Comparison of ENCODE assay signal across 10 cellular contexts in the genomic region with DNA sequence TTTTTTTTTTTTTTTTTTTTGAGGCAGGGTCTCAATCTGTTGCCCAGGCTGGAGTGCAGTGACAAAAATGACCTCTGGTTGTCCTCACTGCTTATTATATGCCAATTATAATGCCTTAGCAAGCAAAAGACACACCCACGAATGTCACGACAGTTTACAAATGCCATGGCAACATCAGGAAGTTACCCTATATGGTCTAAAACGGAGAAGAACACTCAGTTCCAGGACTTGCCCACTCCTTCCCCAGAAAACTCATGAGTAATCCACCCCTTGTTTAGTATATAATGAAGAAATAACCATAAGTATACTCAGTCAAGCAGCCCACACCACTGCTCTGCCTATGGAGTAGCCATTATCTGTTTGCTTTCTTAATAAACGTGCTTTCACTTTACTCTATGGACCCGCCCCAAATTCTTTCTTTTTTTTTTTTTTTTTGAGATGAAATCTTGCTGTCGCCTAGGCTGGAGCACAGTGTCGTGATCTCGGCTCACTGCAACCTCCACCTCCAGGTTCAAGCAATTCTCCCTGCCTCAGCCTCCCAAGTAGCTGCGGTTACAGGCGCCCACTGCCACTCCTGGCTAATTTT.
DNase-seq lines count a peak whose midpoint lies in the region; ATAC-seq and TF ChIP-seq lines count a peak whose summit lies in the region.
"Had no signal": no experiment of that assay in that cellular context is flagged by ENCODE, and none has a peak within 500 bp of the region (broad histone marks: within the 10 kb centered on the region; RNA-seq: fewer than 3 reads in every experiment).

No MANE protein-coding gene starts in this region.

- peak overlapping the region; percentile 42 for H3K27ac ChIP-seq in RWPE2 (ENCODE audit: poor library complexity, severe bottlenecking)
- H3K27ac ChIP-seq in effector memory CD4-positive, alpha-beta T cell (ENCODE audit: insufficient read depth, low read length, poor library complexity, severe bottlenecking): no peak overlapping the region
- H3K27ac ChIP-seq: neural progenitor cell had no signal

- no peak for TF ChIP-seq CTCF in RWPE2 (IDR thresholded peaks at IDR 0.05; ENCODE audit: poor library complexity, severe bottlenecking)
- no peak for TF ChIP-seq CTCF in GM13977 (IDR thresholded peaks at IDR 0.05; ENCODE audit: extremely low read depth, insufficient read depth, missing control alignments)

- in situ Hi-C loops in GM13977 (cut with MboI; ENCODE audit: low pct_unique_long_range_greater_than_20kb, low sequenced_read_pairs, unreplicated experiment): loop anchor here (25.0 kb wide), 1 partner anchor 992 kb away; no protein-coding TSS in a partner anchor

- H3K27me3 Mint-ChIP-seq in activated CD4-positive, alpha-beta T cell treated with anti-CD3 and anti-CD28 coated beads, Interleukin-2, amount 10 ng/mL, durations not matched to agents 7 days and 5 days: peaks cover 13% of the 10 kb centered on the region

- H3K9me3 Mint-ChIP-seq in activated CD4-positive, alpha-beta T cell treated with anti-CD3 and anti-CD28 coated beads, Interleukin-2, amount 10 ng/mL, durations not matched to agents 7 days and 5 days: no peaks in the 10 kb centered on the region
- H3K9me3 Mint-ChIP-seq: neural progenitor cell had no signal

- no peaks in the 10 kb centered on the region for H3K9me3 ChIP-seq in RWPE2 (ENCODE audit: severe bottlenecking)
- no peaks in the 10 kb centered on the region for H3K9me3 ChIP-seq in effector memory CD4-positive, alpha-beta T cell (ENCODE audit: control insufficient read depth, low read length)

- H3K4me1 Mint-ChIP-seq in activated CD4-positive, alpha-beta T cell treated with anti-CD3 and anti-CD28 coated beads, Interleukin-2, amount 10 ng/mL, durations not matched to agents 7 days and 5 days: no peaks in the 10 kb centered on the region
- H3K4me1 Mint-ChIP-seq: neural progenitor cell had no signal

- no peak overlapping the region for H3K4me3 Mint-ChIP-seq in activated CD4-positive, alpha-beta T cell treated with anti-CD3 and anti-CD28 coated beads, Interleukin-2, amount 10 ng/mL, durations not matched to agents 7 days and 5 days
- H3K4me3 Mint-ChIP-seq: neural progenitor cell had no signal

- H3K27me3 ChIP-seq in RWPE2 (ENCODE audit: insufficient read depth, poor library complexity, severe bottlenecking): no peaks in the 10 kb centered on the region
- H3K27me3 ChIP-seq in effector memory CD4-positive, alpha-beta T cell (replicated peaks; ENCODE audit: control insufficient read depth, insufficient read depth, low read length, poor library complexity, severe bottlenecking): no peaks in the 10 kb centered on the region
- H3K27me3 ChIP-seq: neural progenitor cell had no signal

- peak; percentile 13 to 16 for DNase-seq in activated CD4-positive, alpha-beta T cell treated with anti-CD3 and anti-CD28 coated beads for 4 hours
- DNase-seq in activated CD4-positive, alpha-beta T cell treated with anti-CD3 and anti-CD28 coated beads, Interleukin-2, amount 10 ng/mL, durations not matched to agents 7 days and 5 days: no peak
- DNase-seq in RWPE2 (ENCODE audit: low spot score): no peak
- no peak for DNase-seq in effector memory CD4-positive, alpha-beta T cell
- DNase-seq in stimulated activated CD4-positive, alpha-beta T cell treated with anti-CD3 and anti-CD28 coated beads, Interleukin-4, amount 100 ng/mL, for 24 hours: peak; percentile 52
- DNase-seq in D341Med (ENCODE audit: low spot score): no peak
- no peak for DNase-seq in GM13977 (ENCODE audit: low spot score)
- DNase-seq: NCI-H510A had no signal

- peaks cover 34% of the 10 kb centered on the region for H3K4me1 ChIP-seq in RWPE2 (ENCODE audit: insufficient read depth, poor library complexity, severe bottlenecking)
- no peaks in the 10 kb centered on the region for H3K4me1 ChIP-seq in effector memory CD4-positive, alpha-beta T cell (ENCODE audit: control insufficient read depth, insufficient read depth, low read length, poor library complexity, severe bottlenecking)
- H3K4me1 ChIP-seq: neural progenitor cell had no signal

- POLR2A ChIA-PET in activated CD4-positive, alpha-beta T cell treated with anti-CD3 and anti-CD28 coated beads, Interleukin-2, amount 10 ng/mL, durations not matched to agents 7 days and 5 days (lab: Charles Lee): no interaction called here

- H3K36me3 Mint-ChIP-seq in activated CD4-positive, alpha-beta T cell treated with anti-CD3 and anti-CD28 coated beads, Interleukin-2, amount 10 ng/mL, durations not matched to agents 7 days and 5 days (ENCODE audit: low read depth): peaks cover 1% of the 10 kb centered on the region
- H3K36me3 Mint-ChIP-seq: neural progenitor cell had no signal

- peak; percentile 75 for ATAC-seq in RWPE2 (ENCODE audit: low read depth)
- ATAC-seq in HG02588 (IDR thresholded peaks at IDR 0.05; ENCODE audit: unreplicated experiment): no peak

- no peak overlapping the region for H3K4me3 ChIP-seq in RWPE2 (ENCODE audit: severe bottlenecking)
- H3K4me3 ChIP-seq in effector memory CD4-positive, alpha-beta T cell (ENCODE audit: insufficient read depth, low read depth, low read length, poor library complexity, severe bottlenecking): peak overlapping the region; percentile 24
- H3K4me3 ChIP-seq: neural progenitor cell had no signal

- CTCF ChIA-PET in activated CD4-positive, alpha-beta T cell treated with anti-CD3 and anti-CD28 coated beads, Interleukin-2, amount 10 ng/mL, durations not matched to agents 7 days and 5 days (lab: Charles Lee): interaction anchor here (1.2 kb wide), 1 partner anchor 10 kb away, joined by 5 read pairs; no protein-coding TSS in a partner anchor

- H3K36me3 ChIP-seq in RWPE2 (ENCODE audit: low read depth): no peaks in the 10 kb centered on the region
- no peaks in the 10 kb centered on the region for H3K36me3 ChIP-seq in effector memory CD4-positive, alpha-beta T cell (ENCODE audit: control insufficient read depth, insufficient read depth, low read length)
- H3K36me3 ChIP-seq: neural progenitor cell had no signal

- H3K27ac Mint-ChIP-seq in activated CD4-positive, alpha-beta T cell treated with anti-CD3 and anti-CD28 coated beads, Interleukin-2, amount 10 ng/mL, durations not matched to agents 7 days and 5 days: no peak overlapping the region
- H3K27ac Mint-ChIP-seq: neural progenitor cell had no signal

Comparison
In these comparisons a context has a peak if more than half of its experiments do, and no peak if none do; other contexts are left out.
1. DNase-seq: peak in activated CD4-positive, alpha-beta T cell treated with anti-CD3 and anti-CD28 coated beads for 4 hours (2 of 2) and stimulated activated CD4-positive, alpha-beta T cell treated with anti-CD3 and anti-CD28 coated beads, Interleukin-4, amount 100 ng/mL, for 24 hours (single experiment); none in activated CD4-positive, alpha-beta T cell treated with anti-CD3 and anti-CD28 coated beads, Interleukin-2, amount 10 ng/mL, durations not matched to agents 7 days and 5 days (single experiment), RWPE2 (single experiment), effector memory CD4-positive, alpha-beta T cell (0 of 3), D341Med (single experiment) and GM13977 (single experiment).